In genomic region chr18:11258014-11258413, GRCh38 we compare ENCODE assay signal across 26 cellular contexts.
"Had no signal": no experiment of that assay in that cellular context is flagged by ENCODE, and none has a peak within 500 bp of the region (broad histone marks: within the 10 kb centered on the region; RNA-seq: fewer than 3 reads in every experiment).

No MANE protein-coding gene starts in this region.

- H3K9me3 ChIP-seq: colonic mucosa, heart left ventricle, sigmoid colon had no signal

- H3K4me1 Mint-ChIP-seq: naive thymus-derived CD8-positive, alpha-beta T cell; stimulated activated memory B cell treated with anti-CD40 and anti-IgM and Interleukin-4, amounts not matched to agents 10 μg/mL and 1 μg/mL and 100 μg/mL, for 72 hours; stimulated activated naive CD8-positive, alpha-beta T cell treated with anti-CD3 and anti-CD28 coated beads, Interleukin-15, amount 100 ng/mL, for 72 hours had no signal

- DNase-seq: activated CD4-positive, alpha-beta memory T cell treated with anti-CD3 and anti-CD28 coated beads for 36 hours; activated CD4-positive, alpha-beta T cell treated with anti-CD3 and anti-CD28 coated beads for 48 hours; activated CD8-positive, alpha-beta memory T cell treated with anti-CD3 and anti-CD28 coated beads, Interleukin-2, amount 50 U/mL, for 4 hours; activated gamma-delta T cell treated with Interleukin-2 at 50 U/mL for 16 hours; activated naive CD4-positive, alpha-beta T cell treated with anti-CD3 and anti-CD28 coated beads, Interleukin-2, amount 50 U/mL, for 16 hours; activated T-cell treated with anti-CD3 and anti-CD28 coated beads, Interleukin-2, amount 50 U/mL, for 1 hour; cerebellar nuclear complex; colonic mucosa; dorsolateral prefrontal cortex; effector memory CD4-positive, alpha-beta T cell; foreskin keratinocyte; heart left ventricle; naive thymus-derived CD8-positive, alpha-beta T cell; sigmoid colon; small intestine; stimulated activated CD4-positive, alpha-beta T cell treated with anti-CD3 and anti-CD28 coated beads, Interleukin-1b, Interleukin-23, amount 100 ng/mL, for 48 hours; stimulated activated CD4-positive, alpha-beta T cell treated with anti-CD3 and anti-CD28 coated beads, Interleukin-4, amount 100 ng/mL, for 4 hours; stimulated activated CD8-positive, alpha-beta memory T cell treated with anti-CD3 and anti-CD28 coated beads, Interleukin-4, amount 100 ng/mL, for 48 hours; stimulated activated naive CD8-positive, alpha-beta T cell treated with anti-CD3 and anti-CD28 coated beads, Interleukin-15, amount 100 ng/mL, for 72 hours; substantia nigra; SW 1271; T-helper 9 cell had no signal

- H3K27ac Mint-ChIP-seq: activated CD4-positive, alpha-beta memory T cell treated with anti-CD3 and anti-CD28 coated beads for 36 hours; naive thymus-derived CD8-positive, alpha-beta T cell; progenitor cell of endocrine pancreas; stimulated activated memory B cell treated with anti-CD40 and anti-IgM and Interleukin-4, amounts not matched to agents 10 μg/mL and 1 μg/mL and 100 μg/mL, for 72 hours; stimulated activated naive CD8-positive, alpha-beta T cell treated with anti-CD3 and anti-CD28 coated beads, Interleukin-15, amount 100 ng/mL, for 72 hours; T-helper 1 cell treated with Interleukin-12 subunit alpha and Interleukin-12 subunit beta and Interleukin-4 antibody, amounts not matched to agents 30 μg/mL and 1 μg/mL, for 36 hours had no signal

- H3K36me3 Mint-ChIP-seq: activated CD4-positive, alpha-beta memory T cell treated with anti-CD3 and anti-CD28 coated beads for 36 hours; stimulated activated memory B cell treated with anti-CD40 and anti-IgM and Interleukin-4, amounts not matched to agents 10 μg/mL and 1 μg/mL and 100 μg/mL, for 72 hours had no signal

- H3K9me3 Mint-ChIP-seq: stimulated activated memory B cell treated with anti-CD40 and anti-IgM and Interleukin-4, amounts not matched to agents 10 μg/mL and 1 μg/mL and 100 μg/mL, for 72 hours; stimulated activated naive CD8-positive, alpha-beta T cell treated with anti-CD3 and anti-CD28 coated beads, Interleukin-15, amount 100 ng/mL, for 72 hours; T-helper 1 cell treated with Interleukin-12 subunit alpha and Interleukin-12 subunit beta and Interleukin-4 antibody, amounts not matched to agents 30 μg/mL and 1 μg/mL, for 36 hours had no signal

- H3K4me1 ChIP-seq: colonic mucosa, foreskin keratinocyte, sigmoid colon had no signal

- H3K36me3 ChIP-seq: colonic mucosa, heart left ventricle, sigmoid colon had no signal

- H3K27me3 Mint-ChIP-seq: activated CD4-positive, alpha-beta memory T cell treated with anti-CD3 and anti-CD28 coated beads for 36 hours; naive thymus-derived CD8-positive, alpha-beta T cell; progenitor cell of endocrine pancreas; stimulated activated memory B cell treated with anti-CD40 and anti-IgM and Interleukin-4, amounts not matched to agents 10 μg/mL and 1 μg/mL and 100 μg/mL, for 72 hours; stimulated activated naive CD8-positive, alpha-beta T cell treated with anti-CD3 and anti-CD28 coated beads, Interleukin-15, amount 100 ng/mL, for 72 hours had no signal

- H3K4me3 ChIP-seq: colonic mucosa, dorsolateral prefrontal cortex, heart left ventricle, sigmoid colon had no signal

- ATAC-seq: foreskin keratinocyte; heart left ventricle; naive thymus-derived CD8-positive, alpha-beta T cell; stimulated activated naive CD8-positive, alpha-beta T cell treated with anti-CD3 and anti-CD28 coated beads, Interleukin-15, amount 100 ng/mL, for 72 hours had no signal

- H3K27me3 ChIP-seq: colonic mucosa, dorsolateral prefrontal cortex, foreskin keratinocyte, heart left ventricle, sigmoid colon had no signal

- H3K27ac ChIP-seq: colonic mucosa, dorsolateral prefrontal cortex, foreskin keratinocyte, heart left ventricle, sigmoid colon, VCaP had no signal

- H3K4me3 Mint-ChIP-seq: activated CD4-positive, alpha-beta memory T cell treated with anti-CD3 and anti-CD28 coated beads for 36 hours; naive thymus-derived CD8-positive, alpha-beta T cell; stimulated activated memory B cell treated with anti-CD40 and anti-IgM and Interleukin-4, amounts not matched to agents 10 μg/mL and 1 μg/mL and 100 μg/mL, for 72 hours; stimulated activated naive CD8-positive, alpha-beta T cell treated with anti-CD3 and anti-CD28 coated beads, Interleukin-15, amount 100 ng/mL, for 72 hours; T-helper 1 cell treated with Interleukin-12 subunit alpha and Interleukin-12 subunit beta and Interleukin-4 antibody, amounts not matched to agents 30 μg/mL and 1 μg/mL, for 36 hours had no signal
